Comparison of ENCODE assay signal across 1 cellular context in the genomic region with DNA sequence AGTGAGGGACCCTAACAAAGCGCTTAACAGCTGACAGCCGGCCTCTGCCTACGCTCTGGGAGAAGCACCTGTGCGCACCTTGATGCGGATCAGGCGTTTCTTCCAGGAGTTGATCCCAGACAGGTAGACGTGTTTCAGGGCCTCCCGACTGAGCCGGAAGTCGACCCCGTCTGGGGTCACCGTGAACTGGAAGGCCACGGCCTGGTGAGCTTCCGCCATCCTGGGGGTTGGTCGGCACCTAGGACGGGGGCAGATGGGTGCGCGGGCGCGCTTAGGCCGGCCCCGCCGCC.
TF ChIP-seq lines count a peak whose summit lies in the region.

No MANE protein-coding gene starts in this region.

TF ChIP-seq in HepG2, 621 proteins besides CTCF, POLR2A, EP300 and RAD21:
- TF ChIP-seq AGO1 (IDR thresholded peaks at IDR 0.05; ENCODE audit: low read depth, low read length, poor library complexity, severe bottlenecking) (peak; percentile 34), SNAPC2 (CRISPR knock-in tag; IDR thresholded peaks at IDR 0.05) (no peak)
